In genomic region chr2:40281021-40281940, GRCh38 we compare ENCODE assay signal across 9 cellular contexts.
A peak's percentile ranks its signal among the peaks of the same experiment; 100 is the strongest.
DNase-seq lines count a peak whose midpoint lies in the region; ATAC-seq and TF ChIP-seq lines count a peak whose summit lies in the region.
"Had no signal": no experiment of that assay in that cellular context is flagged by ENCODE, and none has a peak within 500 bp of the region (broad histone marks: within the 10 kb centered on the region; RNA-seq: fewer than 3 reads in every experiment).

No MANE protein-coding gene starts in this region.

- peak overlapping the region; percentile 55 for H3K4me3 Mint-ChIP-seq in stimulated activated memory B cell treated with anti-CD40 and anti-IgM and Interleukin-4, amounts not matched to agents 10 μg/mL and 1 μg/mL and 100 μg/mL, for 72 hours
- no peak overlapping the region for H3K4me3 Mint-ChIP-seq in activated naive CD4-positive, alpha-beta T cell treated with anti-CD3 and anti-CD28 coated beads for 36 hours
- H3K4me3 Mint-ChIP-seq: neural crest cell had no signal

- peak overlapping the region; percentile 64 for H3K27ac Mint-ChIP-seq in stimulated activated memory B cell treated with anti-CD40 and anti-IgM and Interleukin-4, amounts not matched to agents 10 μg/mL and 1 μg/mL and 100 μg/mL, for 72 hours
- H3K27ac Mint-ChIP-seq in activated naive CD4-positive, alpha-beta T cell treated with anti-CD3 and anti-CD28 coated beads for 36 hours: no peak overlapping the region

- H3K9me3 Mint-ChIP-seq in stimulated activated memory B cell treated with anti-CD40 and anti-IgM and Interleukin-4, amounts not matched to agents 10 μg/mL and 1 μg/mL and 100 μg/mL, for 72 hours: no peaks in the 10 kb centered on the region
- no peaks in the 10 kb centered on the region for H3K9me3 Mint-ChIP-seq in activated naive CD4-positive, alpha-beta T cell treated with anti-CD3 and anti-CD28 coated beads for 36 hours
- H3K9me3 Mint-ChIP-seq: neural crest cell had no signal

- POLR2A ChIA-PET in HEK293T (lab: Yijun Ruan, JAX): no interaction called here

- peaks cover 25% of the 10 kb centered on the region for H3K4me1 Mint-ChIP-seq in stimulated activated memory B cell treated with anti-CD40 and anti-IgM and Interleukin-4, amounts not matched to agents 10 μg/mL and 1 μg/mL and 100 μg/mL, for 72 hours
- H3K4me1 Mint-ChIP-seq in activated naive CD4-positive, alpha-beta T cell treated with anti-CD3 and anti-CD28 coated beads for 36 hours (ENCODE audit: low read depth): no peaks in the 10 kb centered on the region

- H3K36me3 Mint-ChIP-seq in stimulated activated memory B cell treated with anti-CD40 and anti-IgM and Interleukin-4, amounts not matched to agents 10 μg/mL and 1 μg/mL and 100 μg/mL, for 72 hours: no peaks in the 10 kb centered on the region
- H3K36me3 Mint-ChIP-seq in activated naive CD4-positive, alpha-beta T cell treated with anti-CD3 and anti-CD28 coated beads for 36 hours (ENCODE audit: low read depth): no peaks in the 10 kb centered on the region

- DNase-seq in fibroblast of gingiva (ENCODE audit: low read depth) (peak; percentile 92), HEK293T (ENCODE audit: extremely low spot score) (no peak), COR-L47 (lab: John Stamatoyannopoulos, UW) (no peak)
- DNase-seq in activated naive CD4-positive, alpha-beta T cell treated with anti-CD3 and anti-CD28 coated beads for 36 hours: no peak

- ATAC-seq in GM19328 (IDR thresholded peaks at IDR 0.05; ENCODE audit: unreplicated experiment) (peak; percentile 45), HG03558 (IDR thresholded peaks at IDR 0.05; ENCODE audit: extremely low read depth, unreplicated experiment) (peak; percentile 49), HG03135 (IDR thresholded peaks at IDR 0.05; ENCODE audit: unreplicated experiment) (no peak)
- ATAC-seq in stimulated activated memory B cell treated with anti-CD40 and anti-IgM and Interleukin-4, amounts not matched to agents 10 μg/mL and 1 μg/mL and 100 μg/mL, for 72 hours: peak; percentile 63

- CTCF ChIA-PET in HEK293T (lab: Yijun Ruan, JAX): interaction anchor here (0.7 kb wide), 1 partner anchor 110 kb away, joined by 3 read pairs; no protein-coding TSS in a partner anchor
- CTCF ChIA-PET in activated naive CD4-positive, alpha-beta T cell treated with anti-CD3 and anti-CD28 coated beads for 36 hours (lab: Charles Lee): interaction anchor here (0.6 kb wide), 1 partner anchor 24 kb away, joined by 3 read pairs; no protein-coding TSS in a partner anchor

- intact Hi-C loops in activated naive CD4-positive, alpha-beta T cell treated with anti-CD3 and anti-CD28 coated beads for 36 hours (cut with micrococcal nuclease): no loop called here

- H3K27me3 Mint-ChIP-seq in stimulated activated memory B cell treated with anti-CD40 and anti-IgM and Interleukin-4, amounts not matched to agents 10 μg/mL and 1 μg/mL and 100 μg/mL, for 72 hours: no peaks in the 10 kb centered on the region
- H3K27me3 Mint-ChIP-seq in activated naive CD4-positive, alpha-beta T cell treated with anti-CD3 and anti-CD28 coated beads for 36 hours (ENCODE audit: low read depth): no peaks in the 10 kb centered on the region

TF ChIP-seq in HEK293T, 16 proteins besides CTCF, POLR2A, EP300 and RAD21:
- TF ChIP-seq FOXM1 (IDR thresholded peaks at IDR 0.05; ENCODE audit: borderline replicate concordance): no peak
- no peak for TF ChIP-seq LEF1 (IDR thresholded peaks at IDR 0.05; ENCODE audit: borderline replicate concordance)
- no peak for TF ChIP-seq BHLHE40 (IDR thresholded peaks at IDR 0.05; ENCODE audit: borderline replicate concordance)
- no peak for TF ChIP-seq FOXK2 (IDR thresholded peaks at IDR 0.05)
- TF ChIP-seq PKNOX1 (IDR thresholded peaks at IDR 0.05): no peak
- TF ChIP-seq HDGF (IDR thresholded peaks at IDR 0.05; ENCODE audit: borderline replicate concordance): no peak
- TF ChIP-seq ZNF384 (IDR thresholded peaks at IDR 0.05): no peak
- TF ChIP-seq TARDBP (IDR thresholded peaks at IDR 0.05): no peak
